6 cellular contexts compared by ENCODE assay signal in the genomic region with DNA sequence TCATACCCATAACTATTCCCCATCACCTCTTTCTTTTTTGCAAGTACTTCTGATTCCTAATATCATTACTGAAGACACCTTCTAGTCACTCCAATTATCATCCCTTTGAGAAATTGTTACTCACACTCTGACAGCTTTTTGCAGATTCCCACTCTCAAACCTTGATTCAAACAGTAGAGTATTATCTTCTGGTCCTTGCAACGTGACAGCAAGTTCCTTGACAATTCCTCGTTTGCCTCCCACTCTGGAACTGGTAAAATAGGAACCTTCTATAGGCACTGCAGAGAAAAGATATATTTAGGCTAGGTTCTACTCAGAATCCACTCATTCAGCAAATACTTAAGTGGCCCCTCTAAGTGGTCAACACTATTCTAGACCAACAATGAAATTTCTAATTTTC.
"Had no signal": no experiment of that assay in that cellular context is flagged by ENCODE, and none has a peak within 500 bp of the region (broad histone marks: within the 10 kb centered on the region; RNA-seq: fewer than 3 reads in every experiment).

No MANE protein-coding gene starts in this region.

- H3K9me3 ChIP-seq: HAP-1 had no signal

- DNase-seq: GM23248, GOT3, H7 had no signal

- H3K9ac ChIP-seq: GM23248 had no signal

- H3K36me3 ChIP-seq: HAP-1 had no signal

- H3K27ac ChIP-seq: GM23248, HL-60 had no signal

- H3K4me3 ChIP-seq: GM23248, HAP-1 had no signal

- ATAC-seq: HepG2 had no signal

- H3K4me1 ChIP-seq: HAP-1 had no signal

- H2AFZ ChIP-seq: GM23248 had no signal
